ENCODE assay signal across 22 cellular contexts in the genomic region with DNA sequence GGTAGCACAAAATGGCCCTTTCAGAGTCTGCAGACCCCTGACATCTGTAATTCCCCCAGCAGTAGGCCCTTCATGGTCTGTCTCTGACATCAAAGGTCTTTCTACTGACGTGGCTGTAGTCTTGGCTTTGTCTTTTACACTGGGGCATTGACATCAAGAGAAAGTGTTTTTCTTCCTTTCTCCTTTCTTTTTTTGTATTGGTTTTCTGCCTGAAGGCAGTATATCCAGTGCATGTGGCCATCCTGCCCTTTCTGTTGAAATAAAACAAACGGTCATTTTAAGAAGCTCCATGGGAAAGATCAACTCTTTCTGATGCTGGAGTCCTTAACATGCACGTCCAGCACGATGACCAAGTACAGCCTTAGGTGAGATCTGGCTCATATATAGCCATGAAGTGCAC.
DNase-seq lines count a peak whose midpoint lies in the region; ATAC-seq and TF ChIP-seq lines count a peak whose summit lies in the region.
"Had no signal": no experiment of that assay in that cellular context is flagged by ENCODE, and none has a peak within 500 bp of the region (broad histone marks: within the 10 kb centered on the region; RNA-seq: fewer than 3 reads in every experiment).

No MANE protein-coding gene starts in this region.

- H2BK15ac ChIP-seq in IMR-90 (ENCODE audit: low read depth, low read length): no peak overlapping the region

- no peak overlapping the region for H3K18ac ChIP-seq in IMR-90 (ENCODE audit: low read depth, low read length)

- H3K4me2 ChIP-seq in GM23338: peak overlapping the region; percentile 50
- no peak overlapping the region for H3K4me2 ChIP-seq in IMR-90 (ENCODE audit: low read depth, low read length)
- H3K4me2 ChIP-seq: A549; BLaER1 treated with 17β-estradiol and CSF1 and Interleukin-3, amounts not matched to agents 10 nM and 100 nM had no signal

- no peak overlapping the region for H4K5ac ChIP-seq in IMR-90 (ENCODE audit: low read depth, low read length)

- H2AFZ ChIP-seq in GM23338: no peak overlapping the region
- H2AFZ ChIP-seq in IMR-90 (replicated peaks; ENCODE audit: low read length, poor library complexity): no peak overlapping the region
- H2AFZ ChIP-seq: GM23248 had no signal

- dilution Hi-C loops in IMR-90 (cut with HindIII; ENCODE audit: low sequenced_read_pairs, unreplicated experiment): no loop called here

- H3K14ac ChIP-seq in IMR-90 (replicated peaks; ENCODE audit: low read depth, low read length): no peak overlapping the region

- H3K79me2 ChIP-seq in GM23338 (replicated peaks; ENCODE audit: insufficient read depth): no peaks in the 10 kb centered on the region

- in situ Hi-C loops in IMR-90 (cut with MboI; ENCODE audit: low sequenced_read_pairs): no loop called here

- H3K36me3 ChIP-seq in GM23338 (ENCODE audit: insufficient read depth) (no peaks in the 10 kb centered on the region), IMR-90 (ENCODE audit: control insufficient read depth, insufficient read depth, low read length) (0 out of 2 replicates have a peak, but pooled peaks cover 2% of the 10 kb centered on the region), lower lobe of right lung (no peaks in the 10 kb centered on the region)
- H3K36me3 ChIP-seq: BE2C had no signal

- no peak overlapping the region for H3K23ac ChIP-seq in IMR-90 (ENCODE audit: low read depth, low read length)

- H2BK20ac ChIP-seq in IMR-90 (ENCODE audit: low read depth, low read length): no peak overlapping the region

- POLR2A ChIA-PET in IMR-90 (lab: Charles Lee; ENCODE audit: unreplicated experiment): no interaction called here

- TF ChIP-seq RAD21 in IMR-90 (IDR thresholded peaks at IDR 0.05; ENCODE audit: low read length): no peak

- peaks cover 57% of the 10 kb centered on the region for H3K27me3 ChIP-seq in GM23338 (ENCODE audit: insufficient read depth)
- H3K27me3 ChIP-seq in IMR-90 (ENCODE audit: control insufficient read depth, insufficient read depth, low read length): no peaks in the 10 kb centered on the region
- no peaks in the 10 kb centered on the region for H3K27me3 ChIP-seq in lower lobe of right lung (ENCODE audit: low read depth)
- H3K27me3 ChIP-seq: BE2C; BLaER1 treated with 17β-estradiol and CSF1 and Interleukin-3, amounts not matched to agents 10 nM and 100 nM had no signal

- no peak overlapping the region for H3K27ac ChIP-seq in GM23338 (ENCODE audit: low read depth)
- no peak overlapping the region for H3K27ac ChIP-seq in IMR-90 (ENCODE audit: insufficient read depth, low read length)
- H3K27ac ChIP-seq in lower lobe of right lung: no peak overlapping the region
- H3K27ac ChIP-seq: A549; BLaER1 treated with 17β-estradiol and CSF1 and Interleukin-3, amounts not matched to agents 10 nM and 100 nM; GM23248 had no signal

- H3K4ac ChIP-seq in IMR-90 (ENCODE audit: low read depth, low read length): no peak overlapping the region

- 0 out of 2 replicates have a peak overlapping the region, but pooled peaks have one; percentile 40 for H2AK5ac ChIP-seq in IMR-90 (ENCODE audit: low read depth, low read length)

- H3K27me3 Mint-ChIP-seq in GM23338 (ENCODE audit: insufficient read depth, low read depth, poor library complexity) (peaks cover 15% of the 10 kb centered on the region), neural crest cell (ENCODE audit: low read depth) (peaks cover 34% of the 10 kb centered on the region)
- H3K27me3 Mint-ChIP-seq: CD4-positive, alpha-beta T cell; CD8-positive, alpha-beta memory T cell had no signal

- H3K56ac ChIP-seq in IMR-90 (ENCODE audit: extremely low read depth, insufficient read depth, low read length): no peak overlapping the region

- no peaks in the 10 kb centered on the region for H3F3A ChIP-seq in GM23338 (replicated peaks; ENCODE audit: low read depth)

- no peaks in the 10 kb centered on the region for H3K9me2 ChIP-seq in GM23338 (ENCODE audit: insufficient read depth)

- intact Hi-C loops in IMR-90 (cut with micrococcal nuclease): no loop called here
- intact Hi-C loops in lower lobe of right lung (cut with DNase I): no loop called here

- H4K20me1 ChIP-seq in GM23338 (replicated peaks; ENCODE audit: insufficient read depth) (0 out of 2 replicates have a peak, but pooled peaks cover 5% of the 10 kb centered on the region), IMR-90 (ENCODE audit: insufficient read depth, low read length) (no peaks in the 10 kb centered on the region)

- H2BK120ac ChIP-seq in IMR-90 (ENCODE audit: low read depth, low read length): no peak overlapping the region

- H3K4me3 Mint-ChIP-seq in GM23338: no peak overlapping the region
- H3K4me3 Mint-ChIP-seq in neural crest cell: peak overlapping the region; percentile 47
- H3K4me3 Mint-ChIP-seq: CD14-positive monocyte; CD4-positive, alpha-beta T cell; CD8-positive, alpha-beta memory T cell had no signal

- BruUV-seq in IMR-90 (replicated peaks; lab: Mats Ljungman, UMichigan): no TSS peak

- H3K27ac Mint-ChIP-seq in GM23338: no peak overlapping the region
- no peak overlapping the region for H3K27ac Mint-ChIP-seq in neural crest cell (ENCODE audit: unreplicated experiment)
- H3K27ac Mint-ChIP-seq: CD14-positive monocyte; CD4-positive, alpha-beta T cell; CD8-positive, alpha-beta memory T cell had no signal

- CTCF ChIA-PET in IMR-90 (lab: Yijun Ruan, JAX): no interaction called here

- TF ChIP-seq POLR2A in IMR-90 (IDR thresholded peaks at IDR 0.05; ENCODE audit: low read depth, low read length): no peak

- H3K9me3 Mint-ChIP-seq in GM23338 (no peaks in the 10 kb centered on the region), neural crest cell (no peaks in the 10 kb centered on the region)
- H3K9me3 Mint-ChIP-seq: CD14-positive monocyte; CD4-positive, alpha-beta T cell; CD8-positive, alpha-beta memory T cell had no signal

- H3K4me3 ChIP-seq in GM23338 (no peak overlapping the region), IMR-90 (ENCODE audit: insufficient read depth, low read depth, low read length) (no peak overlapping the region), lower lobe of right lung (no peak overlapping the region)
- H3K4me3 ChIP-seq: A549; BLaER1 treated with 17β-estradiol and CSF1 and Interleukin-3, amounts not matched to agents 10 nM and 100 nM; GM23248 had no signal

- H3K9me1 ChIP-seq in IMR-90 (ENCODE audit: insufficient read depth, low read length): 0 out of 2 replicates have a peak, but pooled peaks cover 2% of the 10 kb centered on the region

- H2BK5ac ChIP-seq in IMR-90 (ENCODE audit: low read depth, low read length, poor library complexity, severe bottlenecking): no peak overlapping the region

- no peak overlapping the region for H4K8ac ChIP-seq in IMR-90 (ENCODE audit: low read depth in 2 of 2, low read length in 2 of 2)

- H3K4me1 Mint-ChIP-seq in GM23338: peaks cover 25% of the 10 kb centered on the region
- peaks cover 34% of the 10 kb centered on the region for H3K4me1 Mint-ChIP-seq in neural crest cell
- H3K4me1 Mint-ChIP-seq: CD14-positive monocyte; CD8-positive, alpha-beta memory T cell had no signal

- peaks cover 11 to 34% of the 10 kb centered on the region in 2 experiments for H3K79me1 ChIP-seq in IMR-90 (ENCODE audit: low read depth in 1 of 2, low read length in 2 of 2)

- DNase-seq in GM23338 (ENCODE audit: low spot score) (no peak), IMR-90 (no peak), foreskin melanocyte (peak; percentile 90), neural crest cell (ENCODE audit: low read depth, low spot score) (no peak), iPS-NIHi11 (ENCODE audit: low spot score) (no peak), HCEC 1CT (no peak), lower lobe of right lung (no peak)
- DNase-seq: 8988T; ACHN; AML-193; BE2C; CD4-positive, alpha-beta T cell; CD8-positive, alpha-beta memory T cell; DMS 273 treated with DMSO at 0.1 percent for 48 hours; DMS79; EL; GF-D8; GM23248 had no signal

- H2AK9ac ChIP-seq in IMR-90 (replicated peaks; ENCODE audit: low read depth, low read length, poor library complexity): no peak overlapping the region

- H3K9me3 ChIP-seq in IMR-90 (ENCODE audit: control insufficient read depth, insufficient read depth, low read length): no peaks in the 10 kb centered on the region
- H3K9me3 ChIP-seq in lower lobe of right lung: no peaks in the 10 kb centered on the region
- H3K9me3 ChIP-seq: A549; BE2C; BLaER1 treated with 17β-estradiol and CSF1 and Interleukin-3, amounts not matched to agents 10 nM and 100 nM had no signal

- TF ChIP-seq CTCF in GM23338 (conservative IDR thresholded peaks at IDR 0.05; ENCODE audit: low read depth in 2 of 2) (no peak), IMR-90 (conservative IDR thresholded peaks at IDR 0.05; ENCODE audit: low read depth, low read length) (no peak), neural crest cell (conservative IDR thresholded peaks at IDR 0.05) (no peak), lower lobe of right lung (IDR thresholded peaks at IDR 0.05) (no peak)

- H3K4me1 ChIP-seq in GM23338 (ENCODE audit: insufficient read depth) (peaks cover 30% of the 10 kb centered on the region), IMR-90 (ENCODE audit: control insufficient read depth, insufficient read depth, low read length) (peaks cover 5% of the 10 kb centered on the region; the same call in 1 of the 2 replicates), lower lobe of right lung (no peaks in the 10 kb centered on the region)
- H3K4me1 ChIP-seq: BE2C; BLaER1 treated with 17β-estradiol and CSF1 and Interleukin-3, amounts not matched to agents 10 nM and 100 nM had no signal

- H3K9ac ChIP-seq in IMR-90 (ENCODE audit: low read depth, low read length): no peak overlapping the region
- H3K9ac ChIP-seq: BLaER1 treated with 17β-estradiol and CSF1 and Interleukin-3, amounts not matched to agents 10 nM and 100 nM; GM23248 had no signal

- no peak overlapping the region; the same call in 1 of the 2 replicates for H4K91ac ChIP-seq in IMR-90 (ENCODE audit: insufficient read depth, low read depth, low read length)

- H3K36me3 Mint-ChIP-seq in GM23338 (ENCODE audit: low read depth) (no peaks in the 10 kb centered on the region), neural crest cell (ENCODE audit: low read depth) (no peaks in the 10 kb centered on the region)
- H3K36me3 Mint-ChIP-seq: CD8-positive, alpha-beta memory T cell had no signal

- WGBS in IMR-90 (ENCODE audit: extremely low coverage in 2 of 2, insufficient read length in 1 of 2), 2 experiments: 100% methylated on average over 1 of the region's 4 CpGs; no CpG with 5 or more reads in 1 of the 2 experiments

- ATAC-seq in GM23338 (peak; percentile 58), IMR-90 (ENCODE audit: low read depth) (no peak), lower lobe of right lung (no peak)
- ATAC-seq: A549, HCT116 had no signal

TF ChIP-seq in GM23338, 12 proteins besides CTCF, POLR2A, EP300 and RAD21 (continues in another document):
- TF ChIP-seq ZNF331 (CRISPR knock-in tag; IDR thresholded peaks at IDR 0.05; ENCODE audit: low read depth) (no peak), EZH2 (IDR thresholded peaks at IDR 0.05; ENCODE audit: low read depth, unreplicated experiment) (no peak), NANOG (IDR thresholded peaks at IDR 0.05; ENCODE audit: borderline replicate concordance) (no peak), CREB1 (CRISPR knock-in tag; IDR thresholded peaks at IDR 0.05; ENCODE audit: low read depth) (no peak)

TF ChIP-seq in IMR-90, 13 proteins besides CTCF, POLR2A, EP300 and RAD21 (continues in another document):
- no peak for TF ChIP-seq CHD1 (IDR thresholded peaks at IDR 0.05; ENCODE audit: low read depth, low read length)
- TF ChIP-seq BHLHE40 (IDR thresholded peaks at IDR 0.05; ENCODE audit: low read depth, low read length): no peak
- no peak for TF ChIP-seq MXI1 (IDR thresholded peaks at IDR 0.05; ENCODE audit: borderline replicate concordance, low read depth, low read length)
